ENCODE assay signal across 25 cellular contexts in the genomic region with DNA sequence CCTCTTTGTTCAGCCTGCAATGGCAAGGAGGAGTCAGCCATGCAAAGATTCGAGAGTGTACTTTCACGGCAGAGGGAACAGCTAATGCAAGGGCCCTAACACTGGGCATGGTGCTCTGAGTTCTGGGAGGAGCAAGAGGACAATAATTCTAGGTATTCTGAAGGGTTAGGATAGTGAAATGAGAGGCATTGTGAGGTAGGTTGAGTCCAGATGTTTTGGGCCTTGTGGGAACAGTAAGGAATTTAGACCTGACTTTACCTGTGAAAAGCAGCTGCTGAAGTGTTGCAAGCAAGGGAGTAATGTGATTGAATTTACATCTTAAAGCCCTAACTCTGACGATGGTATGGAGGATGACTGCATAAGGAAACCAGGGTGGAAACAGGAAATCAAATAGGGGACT.
"Had no signal": no experiment of that assay in that cellular context is flagged by ENCODE, and none has a peak within 500 bp of the region (broad histone marks: within the 10 kb centered on the region; RNA-seq: fewer than 3 reads in every experiment).

No MANE protein-coding gene starts in this region.

- H3K27me3 Mint-ChIP-seq: dendritic cell treated with granulocyte-macrophage colony-stimulating factor and Interleukin-4, amounts not matched to agents 40 ng/mL and 50 ng/mL, for 4 days; type B pancreatic cell had no signal

- H3K4me1 ChIP-seq: esophagus squamous epithelium, heart right ventricle, lower lobe of right lung, prostate gland, right atrium auricular region, testis, tibial artery had no signal

- H3K27me3 ChIP-seq: esophagus squamous epithelium, heart right ventricle, right atrium auricular region, testis, tibial artery had no signal

- H3K27ac Mint-ChIP-seq: dendritic cell treated with granulocyte-macrophage colony-stimulating factor and Interleukin-4, amounts not matched to agents 40 ng/mL and 50 ng/mL, for 4 days; natural killer cell; stimulated activated effector memory CD8-positive, alpha-beta T cell treated with anti-CD3 and anti-CD28 coated beads, Interleukin-12 subunit alpha, Interleukin-12 subunit beta, amount 100 ng/mL, for 72 hours; type B pancreatic cell had no signal

- H3K9me3 ChIP-seq: esophagus squamous epithelium, lower lobe of right lung, prostate gland, testis had no signal

- H3K36me3 ChIP-seq: esophagus squamous epithelium, heart right ventricle, lower lobe of right lung, prostate gland, right atrium auricular region, tibial artery had no signal

- H3K27ac ChIP-seq: esophagus squamous epithelium, heart right ventricle, lower lobe of right lung, prostate gland, right atrium auricular region, testis, tibial artery had no signal

- DNase-seq: effector CD8-positive, alpha-beta T cell; esophagus squamous epithelium; foreskin melanocyte; glutamatergic neuron; heart right ventricle; hippocampal formation; left ventricle myocardium superior; lower lobe of right lung; natural killer cell; nucleus accumbens; stimulated activated CD4-positive, alpha-beta T cell treated with anti-CD3 and anti-CD28 coated beads, Interleukin-12 subunit alpha, Interleukin-12 subunit beta, amount 100 ng/mL, for 4 hours; stimulated activated CD4-positive, alpha-beta T cell treated with anti-CD3 and anti-CD28 coated beads, Interleukin-1b, Interleukin-23, amount 100 ng/mL, for 48 hours; stimulated activated CD4-positive, alpha-beta T cell treated with anti-CD3 and anti-CD28 coated beads, Interleukin-4, amount 100 ng/mL, for 24 hours; stimulated activated naive CD4-positive, alpha-beta T cell treated with Interleukin-2 at 50 U/mL for 16 hours; substantia nigra; testis; tibial artery had no signal

- ATAC-seq: heart right ventricle; left ventricle myocardium superior; lower lobe of right lung; natural killer cell; sciatic nerve; stimulated activated effector memory CD8-positive, alpha-beta T cell treated with anti-CD3 and anti-CD28 coated beads, Interleukin-12 subunit alpha, Interleukin-12 subunit beta, amount 100 ng/mL, for 72 hours had no signal

- H3K4me1 Mint-ChIP-seq: natural killer cell; neural crest cell; stimulated activated effector memory CD8-positive, alpha-beta T cell treated with anti-CD3 and anti-CD28 coated beads, Interleukin-12 subunit alpha, Interleukin-12 subunit beta, amount 100 ng/mL, for 72 hours had no signal

- H3K4me3 Mint-ChIP-seq: dendritic cell treated with granulocyte-macrophage colony-stimulating factor and Interleukin-4, amounts not matched to agents 40 ng/mL and 50 ng/mL, for 4 days; natural killer cell; neural crest cell; stimulated activated effector memory CD8-positive, alpha-beta T cell treated with anti-CD3 and anti-CD28 coated beads, Interleukin-12 subunit alpha, Interleukin-12 subunit beta, amount 100 ng/mL, for 72 hours; type B pancreatic cell had no signal

- H3K36me3 Mint-ChIP-seq: stimulated activated effector memory CD8-positive, alpha-beta T cell treated with anti-CD3 and anti-CD28 coated beads, Interleukin-12 subunit alpha, Interleukin-12 subunit beta, amount 100 ng/mL, for 72 hours; type B pancreatic cell had no signal

- H3K4me2 ChIP-seq: smooth muscle cell had no signal

- H3K4me3 ChIP-seq: esophagus squamous epithelium, heart right ventricle, lower lobe of right lung, prostate gland, right atrium auricular region, smooth muscle cell, testis, tibial artery had no signal
